In the genomic region with DNA sequence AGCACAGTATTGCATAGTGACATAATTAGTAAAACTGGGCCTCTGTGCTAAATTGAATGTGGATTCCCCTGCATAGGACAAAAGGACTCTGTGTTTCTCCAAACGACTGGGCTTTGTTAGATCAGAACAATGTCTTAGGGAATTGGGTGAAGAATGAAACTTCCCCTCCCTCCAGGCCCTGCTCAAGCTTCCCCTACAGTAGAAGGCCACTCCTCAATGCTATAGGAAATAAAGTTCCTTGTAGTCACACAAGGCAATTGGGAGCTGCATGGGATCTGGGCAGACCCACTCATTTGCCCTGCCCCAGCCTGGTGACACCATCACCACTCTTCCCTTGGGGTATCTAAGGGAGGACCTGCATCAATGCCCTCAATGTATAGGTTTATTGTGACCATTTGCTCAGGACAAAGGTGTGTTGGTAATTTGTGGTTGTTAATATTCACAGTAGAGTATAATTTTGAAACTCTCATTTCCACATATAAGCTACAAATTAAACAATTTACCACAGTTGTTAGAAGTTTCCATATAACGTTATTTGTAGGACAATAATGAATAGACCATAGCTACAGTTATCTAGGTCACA, we compare ENCODE assay signal across 20 cellular contexts.
DNase-seq lines count a peak whose midpoint lies in the region; ATAC-seq lines count a peak whose summit lies in the region.
"Had no signal": no experiment of that assay in that cellular context is flagged by ENCODE, and none has a peak within 500 bp of the region (broad histone marks: within the 10 kb centered on the region; RNA-seq: fewer than 3 reads in every experiment).

No MANE protein-coding gene starts in this region.

- H3K27me3 Mint-ChIP-seq in activated T-cell treated with anti-CD3 and anti-CD28 coated beads, Interleukin-2, amount 50 U/mL, for 24 hours = no peaks in the 10 kb centered on the region
- no peaks in the 10 kb centered on the region for H3K27me3 Mint-ChIP-seq in T-helper 17 cell
- no peaks in the 10 kb centered on the region for H3K27me3 Mint-ChIP-seq in effector memory CD8-positive, alpha-beta T cell
- H3K27me3 Mint-ChIP-seq: dendritic cell treated with granulocyte-macrophage colony-stimulating factor and Interleukin-4, amounts not matched to agents 40 ng/mL and 50 ng/mL, for 4 days had no signal

- peak overlapping the region; percentile 96 for H3K27ac Mint-ChIP-seq in activated T-cell treated with anti-CD3 and anti-CD28 coated beads, Interleukin-2, amount 50 U/mL, for 24 hours
- H3K27ac Mint-ChIP-seq in T-helper 17 cell = peak overlapping the region; percentile 88
- H3K27ac Mint-ChIP-seq in effector memory CD8-positive, alpha-beta T cell = peak overlapping the region; percentile 77
- H3K27ac Mint-ChIP-seq: brain; dendritic cell treated with granulocyte-macrophage colony-stimulating factor and Interleukin-4, amounts not matched to agents 40 ng/mL and 50 ng/mL, for 4 days had no signal

- DNase-seq in activated T-cell treated with anti-CD3 and anti-CD28 coated beads, Interleukin-2, amount 50 U/mL, for 24 hours = no peak
- no peak for DNase-seq in activated T-cell treated with anti-CD3 and anti-CD28 coated beads, Interleukin-2, amount 50 U/mL, for 48 hours
- DNase-seq in T-helper 17 cell = no peak
- no peak for DNase-seq in effector memory CD8-positive, alpha-beta T cell
- DNase-seq in retina = peak; percentile 49
- DNase-seq in NCI-H2081 (lab: John Stamatoyannopoulos, UW) = no peak
- DNase-seq in iPS-NIHi7 (ENCODE audit: extremely low spot score) = no peak
- no peak for DNase-seq in NCI-H526 treated with DMSO at 0.1 percent for 48 hours (lab: John Stamatoyannopoulos, UW)
- DNase-seq: activated CD4-positive, alpha-beta T cell treated with anti-CD3 and anti-CD28 coated beads, Interleukin-2, amount 50 U/mL, for 4 hours; activated effector memory CD4-positive, alpha-beta T cell treated with anti-CD3 and anti-CD28 coated beads, Interleukin-2, amount 50 U/mL, for 16 hours; DND-41; erythroblast; glutamatergic neuron; H7; KBM-7; NCI-H1048; stomach had no signal

- no peaks in the 10 kb centered on the region for H3K36me3 Mint-ChIP-seq in activated T-cell treated with anti-CD3 and anti-CD28 coated beads, Interleukin-2, amount 50 U/mL, for 24 hours (ENCODE audit: low read depth)
- H3K36me3 Mint-ChIP-seq in T-helper 17 cell (ENCODE audit: low read depth) = peaks cover 2% of the 10 kb centered on the region
- H3K36me3 Mint-ChIP-seq in effector memory CD8-positive, alpha-beta T cell (ENCODE audit: insufficient read depth) = no peaks in the 10 kb centered on the region
- H3K36me3 Mint-ChIP-seq: brain had no signal

- no peaks in the 10 kb centered on the region for H3K9me3 Mint-ChIP-seq in activated T-cell treated with anti-CD3 and anti-CD28 coated beads, Interleukin-2, amount 50 U/mL, for 24 hours
- H3K9me3 Mint-ChIP-seq in effector memory CD8-positive, alpha-beta T cell = peaks cover 0 to 1% of the 10 kb centered on the region in 2 donors

- no peaks in the 10 kb centered on the region for H3K9me3 ChIP-seq in T-helper 17 cell (ENCODE audit: control insufficient read depth, low read length, poor library complexity, severe bottlenecking)
- H3K9me3 ChIP-seq: stomach had no signal

- peaks cover 85% of the 10 kb centered on the region for H3K4me1 Mint-ChIP-seq in activated T-cell treated with anti-CD3 and anti-CD28 coated beads, Interleukin-2, amount 50 U/mL, for 24 hours (ENCODE audit: low read depth)
- H3K4me1 Mint-ChIP-seq in T-helper 17 cell = peaks cover 43% of the 10 kb centered on the region
- peaks cover 35 to 50% of the 10 kb centered on the region in 2 donors for H3K4me1 Mint-ChIP-seq in effector memory CD8-positive, alpha-beta T cell (ENCODE audit: low read depth in 2 of 2)

- no peak for ATAC-seq in T-helper 17 cell
- no peak for ATAC-seq in effector memory CD8-positive, alpha-beta T cell (replicated peaks)
- ATAC-seq: Panc1 had no signal

- peak overlapping the region; percentile 6 for H3K4me3 Mint-ChIP-seq in activated T-cell treated with anti-CD3 and anti-CD28 coated beads, Interleukin-2, amount 50 U/mL, for 24 hours
- H3K4me3 Mint-ChIP-seq in T-helper 17 cell = no peak overlapping the region
- no peak overlapping the region for H3K4me3 Mint-ChIP-seq in effector memory CD8-positive, alpha-beta T cell
- H3K4me3 Mint-ChIP-seq: brain; dendritic cell treated with granulocyte-macrophage colony-stimulating factor and Interleukin-4, amounts not matched to agents 40 ng/mL and 50 ng/mL, for 4 days had no signal
